11 cellular contexts compared by ENCODE assay signal in genomic region chr7:102291056-102291915, GRCh38. TPM values are rescaled to one million over a fixed set of nuclear protein-coding genes. Genes with fewer than 3 reads are reported as not detected.
DNase-seq lines count a peak whose midpoint lies in the region; ATAC-seq and TF ChIP-seq lines count a peak whose summit lies in the region.
"Had no signal": no experiment of that assay in that cellular context is flagged by ENCODE, and none has a peak within 500 bp of the region (broad histone marks: within the 10 kb centered on the region; RNA-seq: fewer than 3 reads in every experiment).

No MANE protein-coding gene starts in this region.

- H3K79me2 ChIP-seq in DOHH2 (ENCODE audit: control insufficient read depth, low read length), result peaks cover 89% of the 10 kb centered on the region

- H3K4me2 ChIP-seq in DOHH2 (ENCODE audit: low read length), result peak overlapping the region; percentile 86

- H3K27me3 ChIP-seq in DOHH2 (ENCODE audit: control insufficient read depth, low read length), result no peaks in the 10 kb centered on the region

- DNase-seq in activated naive CD8-positive, alpha-beta T cell treated with anti-CD3 and anti-CD28 coated beads, Interleukin-2, amount 50 U/mL, for 24 hours, result peak; percentile 32
- no peak for DNase-seq in foreskin fibroblast
- DNase-seq in NCI-H82 treated with DMSO at 0.1 percent for 48 hours (lab: John Stamatoyannopoulos, UW; ENCODE audit: unreplicated experiment), result no peak
- no peak for DNase-seq in G401 (ENCODE audit: low spot score)
- DNase-seq: DMS153 had no signal

- peaks cover 31% of the 10 kb centered on the region for H3F3A ChIP-seq in DOHH2 (ENCODE audit: control insufficient read depth, insufficient read depth)

- peaks cover 79% of the 10 kb centered on the region for H3K4me1 ChIP-seq in DOHH2 (ENCODE audit: control insufficient read depth, low read length)

- peak overlapping the region; percentile 72 for H3K4me3 ChIP-seq in DOHH2 (ENCODE audit: low read length)
- no peak overlapping the region for H3K4me3 ChIP-seq in foreskin fibroblast (ENCODE audit: low read depth in 1 of 2, low read length in 2 of 2)

- H3K36me3 ChIP-seq in DOHH2 (ENCODE audit: control insufficient read depth, low read length), result peaks cover 61% of the 10 kb centered on the region

- peak overlapping the region; percentile 89 for H3K27ac ChIP-seq in DOHH2 (ENCODE audit: low read depth, low read length)
- H3K27ac ChIP-seq: epithelial cell of prostate had no signal

- no peaks in the 10 kb centered on the region for H3K9me2 ChIP-seq in DOHH2 (replicated peaks; ENCODE audit: control insufficient read depth, low read length)

- H3K4me1 Mint-ChIP-seq in activated naive CD8-positive, alpha-beta T cell treated with anti-CD3 and anti-CD28 coated beads, Interleukin-2, amount 50 U/mL, for 24 hours, result peaks cover 36% of the 10 kb centered on the region

- H3K27me3 Mint-ChIP-seq in activated naive CD8-positive, alpha-beta T cell treated with anti-CD3 and anti-CD28 coated beads, Interleukin-2, amount 50 U/mL, for 24 hours, result no peaks in the 10 kb centered on the region
- H3K27me3 Mint-ChIP-seq: stimulated activated naive CD8-positive, alpha-beta T cell treated with anti-CD3 and anti-CD28 coated beads, Interleukin-15, Interleukin-2, amounts not matched to agents 100 ng/mL and 50 ng/mL, for 24 hours had no signal

- no peaks in the 10 kb centered on the region for H3K9me3 Mint-ChIP-seq in activated naive CD8-positive, alpha-beta T cell treated with anti-CD3 and anti-CD28 coated beads, Interleukin-2, amount 50 U/mL, for 24 hours
- H3K9me3 Mint-ChIP-seq: stimulated activated naive CD8-positive, alpha-beta T cell treated with anti-CD3 and anti-CD28 coated beads, Interleukin-15, Interleukin-2, amounts not matched to agents 100 ng/mL and 50 ng/mL, for 24 hours had no signal

- in situ Hi-C loops in G401 (cut with HindIII; ENCODE audit: low sequenced_read_pairs), result no loop called here

- no peak for TF ChIP-seq CTCF in DOHH2 (IDR thresholded peaks at IDR 0.05; ENCODE audit: low read depth, low read length, poor library complexity, severe bottlenecking)
- TF ChIP-seq CTCF in foreskin fibroblast (IDR thresholded peaks at IDR 0.05; ENCODE audit: low read depth, low read length), result no peak

- ATAC-seq in GM19043 (IDR thresholded peaks at IDR 0.05; ENCODE audit: low read depth, unreplicated experiment), result peak; percentile 44
- ATAC-seq in HG03066 (IDR thresholded peaks at IDR 0.05; ENCODE audit: low read depth, unreplicated experiment), result peak; percentile 38
- ATAC-seq in activated naive CD8-positive, alpha-beta T cell treated with anti-CD3 and anti-CD28 coated beads, Interleukin-2, amount 50 U/mL, for 24 hours, result peak; percentile 56
- ATAC-seq in HG03571 (IDR thresholded peaks at IDR 0.05; ENCODE audit: unreplicated experiment), result no peak

- H3K27ac Mint-ChIP-seq in activated naive CD8-positive, alpha-beta T cell treated with anti-CD3 and anti-CD28 coated beads, Interleukin-2, amount 50 U/mL, for 24 hours, result no peak overlapping the region
- H3K27ac Mint-ChIP-seq: stimulated activated naive CD8-positive, alpha-beta T cell treated with anti-CD3 and anti-CD28 coated beads, Interleukin-15, Interleukin-2, amounts not matched to agents 100 ng/mL and 50 ng/mL, for 24 hours had no signal

- H4K20me1 ChIP-seq in DOHH2 (ENCODE audit: control insufficient read depth, insufficient read depth, low read depth, low read length), result peaks cover 27% of the 10 kb centered on the region

- H3K36me3 Mint-ChIP-seq in activated naive CD8-positive, alpha-beta T cell treated with anti-CD3 and anti-CD28 coated beads, Interleukin-2, amount 50 U/mL, for 24 hours (ENCODE audit: low read depth), result no peaks in the 10 kb centered on the region

- H3K4me3 Mint-ChIP-seq in activated naive CD8-positive, alpha-beta T cell treated with anti-CD3 and anti-CD28 coated beads, Interleukin-2, amount 50 U/mL, for 24 hours, result no peak overlapping the region
- H3K4me3 Mint-ChIP-seq: stimulated activated naive CD8-positive, alpha-beta T cell treated with anti-CD3 and anti-CD28 coated beads, Interleukin-15, Interleukin-2, amounts not matched to agents 100 ng/mL and 50 ng/mL, for 24 hours had no signal

- H3K9me3 ChIP-seq in DOHH2 (ENCODE audit: control insufficient read depth, insufficient read depth, low read length), result no peaks in the 10 kb centered on the region

RNA-seq across cellular contexts. Expression of gene SH2B2, which starts 4.6 kb away (rescaled TPM):
- 31.6 and 43.6 TPM in 2 replicates for total RNA-seq in G401 (2014; rRNA removed; shearing (Covaris generic))
